Comparison of ENCODE assay signal across 1 cellular context in the genomic region with DNA sequence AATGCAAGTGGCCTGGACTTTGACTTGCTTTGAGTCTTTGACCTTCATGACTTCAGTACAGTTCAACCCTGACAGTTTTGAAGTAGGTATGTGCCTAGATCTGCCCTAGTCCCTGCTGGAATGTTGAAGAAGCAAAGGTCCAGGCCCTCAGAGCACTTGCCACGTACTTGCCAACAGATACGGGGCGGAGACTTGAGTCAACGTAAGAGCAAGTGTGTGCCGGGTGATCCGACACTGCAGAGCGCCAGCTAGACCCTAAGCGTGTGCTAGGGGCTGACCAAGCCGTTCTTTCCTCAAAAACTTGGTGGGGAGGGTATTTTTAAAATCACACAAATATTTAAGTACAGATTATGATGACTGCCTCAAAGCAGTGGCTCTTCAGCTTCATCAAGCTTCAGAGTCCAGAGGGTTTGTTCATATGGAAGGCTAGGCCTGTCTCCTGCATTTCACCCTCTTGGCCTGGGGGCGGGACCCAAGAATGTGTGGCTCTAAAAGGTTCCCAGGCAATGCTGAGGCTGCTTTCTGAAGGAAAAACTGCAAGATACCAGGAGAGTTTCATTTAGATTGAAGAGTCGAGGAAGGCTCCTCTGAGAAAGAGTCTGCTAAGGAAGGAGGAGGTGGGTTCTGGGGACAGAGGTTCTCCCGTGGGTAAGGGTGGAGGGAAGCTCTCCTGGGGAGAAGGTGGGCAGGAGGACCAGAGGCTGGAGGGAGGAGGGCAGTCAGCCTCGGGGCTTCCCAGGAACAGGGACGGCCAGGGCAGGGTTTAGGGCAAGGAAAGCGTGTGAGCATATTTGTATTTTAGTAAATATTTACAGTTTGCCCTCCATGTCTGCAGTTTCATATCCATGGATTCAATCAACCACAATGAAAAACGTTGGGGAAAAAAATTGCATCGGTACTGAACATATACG.
TF ChIP-seq lines count a peak whose summit lies in the region.

No MANE protein-coding gene starts in this region.

TF ChIP-seq in liver, 16 proteins besides CTCF, POLR2A, EP300 and RAD21 (continued from another document):
- TF ChIP-seq GABPA (IDR thresholded peaks at IDR 0.05 in 1 of 2, conservative IDR thresholded peaks at IDR 0.05 in 1 of 2) (no peak), HNF4G (IDR thresholded peaks at IDR 0.05) (peak; percentile 93), FOXA2 (IDR thresholded peaks at IDR 0.05) (peak; percentile 26), NR2F2 (IDR thresholded peaks at IDR 0.05) (peak; percentile 76), JUND (IDR thresholded peaks at IDR 0.05) (peak; percentile 80 to 89)
- TF ChIP-seq, protein P1, sequence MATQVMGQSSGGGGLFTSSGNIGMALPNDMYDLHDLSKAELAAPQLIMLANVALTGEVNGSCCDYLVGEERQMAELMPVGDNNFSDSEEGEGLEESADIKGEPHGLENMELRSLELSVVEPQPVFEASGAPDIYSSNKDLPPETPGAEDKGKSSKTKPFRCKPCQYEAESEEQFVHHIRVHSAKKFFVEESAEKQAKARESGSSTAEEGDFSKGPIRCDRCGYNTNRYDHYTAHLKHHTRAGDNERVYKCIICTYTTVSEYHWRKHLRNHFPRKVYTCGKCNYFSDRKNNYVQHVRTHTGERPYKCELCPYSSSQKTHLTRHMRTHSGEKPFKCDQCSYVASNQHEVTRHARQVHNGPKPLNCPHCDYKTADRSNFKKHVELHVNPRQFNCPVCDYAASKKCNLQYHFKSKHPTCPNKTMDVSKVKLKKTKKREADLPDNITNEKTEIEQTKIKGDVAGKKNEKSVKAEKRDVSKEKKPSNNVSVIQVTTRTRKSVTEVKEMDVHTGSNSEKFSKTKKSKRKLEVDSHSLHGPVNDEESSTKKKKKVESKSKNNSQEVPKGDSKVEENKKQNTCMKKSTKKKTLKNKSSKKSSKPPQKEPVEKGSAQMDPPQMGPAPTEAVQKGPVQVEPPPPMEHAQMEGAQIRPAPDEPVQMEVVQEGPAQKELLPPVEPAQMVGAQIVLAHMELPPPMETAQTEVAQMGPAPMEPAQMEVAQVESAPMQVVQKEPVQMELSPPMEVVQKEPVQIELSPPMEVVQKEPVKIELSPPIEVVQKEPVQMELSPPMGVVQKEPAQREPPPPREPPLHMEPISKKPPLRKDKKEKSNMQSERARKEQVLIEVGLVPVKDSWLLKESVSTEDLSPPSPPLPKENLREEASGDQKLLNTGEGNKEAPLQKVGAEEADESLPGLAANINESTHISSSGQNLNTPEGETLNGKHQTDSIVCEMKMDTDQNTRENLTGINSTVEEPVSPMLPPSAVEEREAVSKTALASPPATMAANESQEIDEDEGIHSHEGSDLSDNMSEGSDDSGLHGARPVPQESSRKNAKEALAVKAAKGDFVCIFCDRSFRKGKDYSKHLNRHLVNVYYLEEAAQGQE (IDR thresholded peaks at IDR 0.05), result peak; percentile 80
